Comparison of ENCODE assay signal across 1 cellular context in the genomic region with DNA sequence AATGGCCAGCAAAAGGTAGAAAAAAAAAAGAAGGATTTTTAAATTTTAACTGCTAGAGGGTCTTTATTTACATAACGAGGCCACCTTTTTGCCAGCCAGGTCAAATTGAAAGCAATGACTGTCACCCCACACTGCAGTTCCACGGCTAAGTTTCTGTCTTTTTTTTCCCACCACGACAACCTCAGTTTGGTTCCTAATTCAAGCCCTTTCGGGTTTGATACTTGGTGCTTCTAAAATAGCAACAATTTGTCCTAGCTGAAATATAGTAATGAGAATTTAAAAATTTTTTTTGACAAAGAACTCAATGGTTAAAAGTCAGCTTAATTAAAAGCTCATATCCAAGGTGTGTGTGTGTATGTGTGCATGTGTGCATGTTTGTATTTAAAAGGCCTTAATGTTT.
TF ChIP-seq lines count a peak whose summit lies in the region.

No MANE protein-coding gene starts in this region.

TF ChIP-seq in HepG2, 621 proteins besides CTCF, POLR2A, EP300 and RAD21 (continued from another document):
- TF ChIP-seq, protein P1, sequence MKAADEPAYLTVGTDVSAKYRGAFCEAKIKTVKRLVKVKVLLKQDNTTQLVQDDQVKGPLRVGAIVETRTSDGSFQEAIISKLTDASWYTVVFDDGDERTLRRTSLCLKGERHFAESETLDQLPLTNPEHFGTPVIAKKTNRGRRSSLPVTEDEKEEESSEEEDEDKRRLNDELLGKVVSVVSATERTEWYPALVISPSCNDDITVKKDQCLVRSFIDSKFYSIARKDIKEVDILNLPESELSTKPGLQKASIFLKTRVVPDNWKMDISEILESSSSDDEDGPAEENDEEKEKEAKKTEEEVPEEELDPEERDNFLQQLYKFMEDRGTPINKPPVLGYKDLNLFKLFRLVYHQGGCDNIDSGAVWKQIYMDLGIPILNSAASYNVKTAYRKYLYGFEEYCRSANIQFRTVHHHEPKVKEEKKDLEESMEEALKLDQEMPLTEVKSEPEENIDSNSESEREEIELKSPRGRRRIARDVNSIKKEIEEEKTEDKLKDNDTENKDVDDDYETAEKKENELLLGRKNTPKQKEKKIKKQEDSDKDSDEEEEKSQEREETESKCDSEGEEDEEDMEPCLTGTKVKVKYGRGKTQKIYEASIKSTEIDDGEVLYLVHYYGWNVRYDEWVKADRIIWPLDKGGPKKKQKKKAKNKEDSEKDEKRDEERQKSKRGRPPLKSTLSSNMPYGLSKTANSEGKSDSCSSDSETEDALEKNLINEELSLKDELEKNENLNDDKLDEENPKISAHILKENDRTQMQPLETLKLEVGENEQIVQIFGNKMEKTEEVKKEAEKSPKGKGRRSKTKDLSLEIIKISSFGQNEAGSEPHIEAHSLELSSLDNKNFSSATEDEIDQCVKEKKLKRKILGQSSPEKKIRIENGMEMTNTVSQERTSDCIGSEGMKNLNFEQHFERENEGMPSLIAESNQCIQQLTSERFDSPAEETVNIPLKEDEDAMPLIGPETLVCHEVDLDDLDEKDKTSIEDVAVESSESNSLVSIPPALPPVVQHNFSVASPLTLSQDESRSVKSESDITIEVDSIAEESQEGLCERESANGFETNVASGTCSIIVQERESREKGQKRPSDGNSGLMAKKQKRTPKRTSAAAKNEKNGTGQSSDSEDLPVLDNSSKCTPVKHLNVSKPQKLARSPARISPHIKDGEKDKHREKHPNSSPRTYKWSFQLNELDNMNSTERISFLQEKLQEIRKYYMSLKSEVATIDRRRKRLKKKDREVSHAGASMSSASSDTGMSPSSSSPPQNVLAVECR (CRISPR knock-in tag; IDR thresholded peaks at IDR 0.05; ENCODE audit: borderline replicate concordance), result no peak
- TF ChIP-seq RFX3 (CRISPR knock-in tag; IDR thresholded peaks at IDR 0.05) (no peak), NBN (conservative IDR thresholded peaks at IDR 0.05) (no peak), ZNF3 (CRISPR knock-in tag; IDR thresholded peaks at IDR 0.05) (no peak), MTF2 (CRISPR knock-in tag; IDR thresholded peaks at IDR 0.05; ENCODE audit: borderline replicate concordance) (no peak), MAFK (conservative IDR thresholded peaks at IDR 0.05 in 1 of 2, IDR thresholded peaks at IDR 0.05 in 1 of 2; ENCODE audit: low read length in 2 of 2) (no peak), ZSCAN30 (CRISPR knock-in tag; IDR thresholded peaks at IDR 0.05) (no peak)
- TF ChIP-seq, protein P2, sequence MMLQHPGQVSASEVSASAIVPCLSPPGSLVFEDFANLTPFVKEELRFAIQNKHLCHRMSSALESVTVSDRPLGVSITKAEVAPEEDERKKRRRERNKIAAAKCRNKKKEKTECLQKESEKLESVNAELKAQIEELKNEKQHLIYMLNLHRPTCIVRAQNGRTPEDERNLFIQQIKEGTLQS (CRISPR knock-in tag; IDR thresholded peaks at IDR 0.05), result no peak
